ENCODE assay signal across 13 cellular contexts in the genomic region with DNA sequence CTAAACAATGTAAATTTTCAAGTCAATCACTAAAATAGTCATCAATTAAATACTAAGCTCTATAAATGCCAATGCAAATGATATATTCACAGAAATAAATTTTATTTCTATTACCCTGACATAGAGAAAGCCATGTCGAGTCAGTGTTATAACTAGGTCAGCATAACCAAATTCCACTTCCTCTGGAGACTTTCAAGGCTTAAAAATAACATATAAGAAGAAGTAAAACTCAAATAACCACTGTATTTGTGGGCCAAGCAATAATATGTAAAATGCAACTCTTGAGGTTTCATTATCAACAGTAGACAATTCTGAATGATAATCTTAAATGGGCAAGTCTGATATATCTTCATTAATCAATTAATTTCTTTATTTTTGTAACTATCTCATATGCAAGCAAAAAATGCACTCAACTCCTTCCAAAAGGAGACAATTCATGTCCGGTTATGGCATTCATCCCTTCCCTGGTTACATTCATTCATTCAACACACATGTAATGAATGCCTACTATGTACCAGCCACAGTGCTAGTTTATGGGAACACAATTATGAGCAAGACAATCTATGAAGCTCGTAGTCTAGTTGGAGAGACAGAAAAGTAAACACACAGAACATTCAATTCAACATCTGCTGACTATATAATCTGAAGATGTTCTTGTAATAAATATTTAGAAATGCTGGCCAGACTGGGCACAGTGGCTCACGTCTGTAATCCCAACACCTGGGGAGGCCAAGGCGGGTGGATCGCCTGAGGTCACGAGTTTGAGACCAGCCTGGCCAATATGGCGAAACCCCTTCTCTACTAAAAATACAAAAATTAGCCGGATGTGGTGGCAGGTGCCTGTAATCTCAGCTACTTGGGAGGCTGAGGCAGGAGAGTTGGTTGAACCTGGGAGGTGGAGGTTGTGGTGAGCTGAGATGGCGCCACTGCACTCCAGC. TPM values are rescaled to one million over a fixed set of nuclear protein-coding genes. Genes with fewer than 3 reads are reported as not detected.
DNase-seq lines count a peak whose midpoint lies in the region; ATAC-seq, FAIRE-seq and TF ChIP-seq lines count a peak whose summit lies in the region.
"Had no signal": no experiment of that assay in that cellular context is flagged by ENCODE, and none has a peak within 500 bp of the region (broad histone marks: within the 10 kb centered on the region; RNA-seq: fewer than 3 reads in every experiment).

No MANE protein-coding gene starts in this region.

- intact Hi-C loops in activated B cell treated with CpG ODN at 0.5 μM for 24 hours (cut with micrococcal nuclease), result loop anchor here (1.0 to 2.0 kb wide), 2 partner anchors 11 to 37 kb away; partner anchors contain the start of gene CAP1

- H3K36me3 ChIP-seq in CD8-positive, alpha-beta memory T cell (ENCODE audit: insufficient read depth, low read length), result no peaks in the 10 kb centered on the region
- H3K36me3 ChIP-seq: uterus had no signal

- no peak for DNase-seq in CD8-positive, alpha-beta memory T cell
- peak; percentile 54 for DNase-seq in GM19239 (ENCODE audit: insufficient read length, low spot score)
- DNase-seq in activated B cell treated with CpG ODN at 0.5 μM for 24 hours, result no peak
- DNase-seq in hippocampal formation (lab: John Stamatoyannopoulos, UW), result no peak
- DNase-seq in AG20443 (ENCODE audit: low spot score), result no peak
- no peak for DNase-seq in NCI-H146 (lab: John Stamatoyannopoulos, UW)
- DNase-seq: activated CD4-positive, alpha-beta T cell treated with anti-CD3 and anti-CD28 coated beads, Interleukin-2, amount 50 U/mL, for 1 hour; activated gamma-delta T cell treated with Interleukin-2 at 50 U/mL for 16 hours; stimulated activated CD4-positive, alpha-beta T cell treated with anti-CD3 and anti-CD28 coated beads, Interleukin-15, amount 100 ng/mL, for 24 hours; stimulated activated CD8-positive, alpha-beta memory T cell treated with anti-CD3 and anti-CD28 coated beads, Interleukin-4, amount 100 ng/mL, for 48 hours; uterus had no signal

- no peaks in the 10 kb centered on the region for H3K4me1 ChIP-seq in CD8-positive, alpha-beta memory T cell (ENCODE audit: insufficient read depth, low read length)
- H3K4me1 ChIP-seq: uterus had no signal

- H3K27ac Mint-ChIP-seq in CD8-positive, alpha-beta memory T cell, result peak overlapping the region in 6 of 8 donors; percentile 8 to 89 (median 72)
- peak overlapping the region; percentile 59 for H3K27ac Mint-ChIP-seq in activated B cell treated with CpG ODN at 0.5 μM for 24 hours

- H3K4me3 Mint-ChIP-seq in CD8-positive, alpha-beta memory T cell, result peak overlapping the region in 5 of 7 donors; percentile 23 to 70 (median 59)
- H3K4me3 Mint-ChIP-seq in activated B cell treated with CpG ODN at 0.5 μM for 24 hours, result peak overlapping the region; percentile 67

- no peak overlapping the region for H3K27ac ChIP-seq in CD8-positive, alpha-beta memory T cell (ENCODE audit: low read depth, low read length)
- H3K27ac ChIP-seq: uterus had no signal

- TF ChIP-seq CTCF in activated B cell treated with CpG ODN at 0.5 μM for 24 hours (IDR thresholded peaks at IDR 0.05), result no peak

- POLR2A ChIA-PET in CD8-positive, alpha-beta memory T cell (lab: Charles Lee), result interaction anchor here (0.7 kb wide), 1 partner anchor 401 kb away, joined by 5 read pairs; no protein-coding TSS in a partner anchor
- POLR2A ChIA-PET in activated B cell treated with CpG ODN at 0.5 μM for 24 hours (lab: Charles Lee), result interaction anchor here (0.9 to 4.1 kb wide), 3 partner anchors 30 to 48 kb away, joined by 3 to 33 read pairs (median 5); partner anchors contain the start of genes CAP1 and MFSD2A

- ATAC-seq in HG03108 (IDR thresholded peaks at IDR 0.05; ENCODE audit: unreplicated experiment) (peak; percentile 92), activated B cell treated with CpG ODN at 0.5 μM for 24 hours (ENCODE audit: low read depth) (peak; percentile 82), GM21360 (IDR thresholded peaks at IDR 0.05; ENCODE audit: unreplicated experiment) (no peak)

- peaks cover 0 to 16% (median 0%) of the 10 kb centered on the region in 3 donors for H3K36me3 Mint-ChIP-seq in CD8-positive, alpha-beta memory T cell
- H3K36me3 Mint-ChIP-seq in activated B cell treated with CpG ODN at 0.5 μM for 24 hours (ENCODE audit: low read depth), result no peaks in the 10 kb centered on the region

- CTCF ChIA-PET in CD8-positive, alpha-beta memory T cell (lab: Charles Lee), result interaction anchor here (2.4 kb wide), 1 partner anchor 101 kb away, joined by 5 read pairs; the partner anchor contains the start of gene MYCL
- CTCF ChIA-PET in activated B cell treated with CpG ODN at 0.5 μM for 24 hours (lab: Charles Lee), result no interaction called here

- H3K27me3 ChIP-seq in CD8-positive, alpha-beta memory T cell (ENCODE audit: insufficient read depth, low read length, poor library complexity, severe bottlenecking), result no peaks in the 10 kb centered on the region
- H3K27me3 ChIP-seq: uterus had no signal

- H3K27me3 Mint-ChIP-seq in CD8-positive, alpha-beta memory T cell, result peaks cover 0 to 7% of the 10 kb centered on the region in 2 donors
- H3K27me3 Mint-ChIP-seq in activated B cell treated with CpG ODN at 0.5 μM for 24 hours, result no peaks in the 10 kb centered on the region

- no peaks in the 10 kb centered on the region for H3K9me3 Mint-ChIP-seq in CD8-positive, alpha-beta memory T cell
- peaks cover 6% of the 10 kb centered on the region for H3K9me3 Mint-ChIP-seq in activated B cell treated with CpG ODN at 0.5 μM for 24 hours

- peak; percentile 59 for FAIRE-seq in GM19239 (lab: Jason Lieb, UNC)

- peaks cover 14 to 23% (median 14%) of the 10 kb centered on the region in 3 donors for H3K4me1 Mint-ChIP-seq in CD8-positive, alpha-beta memory T cell
- peaks cover 63% of the 10 kb centered on the region for H3K4me1 Mint-ChIP-seq in activated B cell treated with CpG ODN at 0.5 μM for 24 hours

- H3K4me3 ChIP-seq in CD8-positive, alpha-beta memory T cell (ENCODE audit: low read length), result no peak overlapping the region
- H3K4me3 ChIP-seq: uterus had no signal

- H3K9me3 ChIP-seq in CD8-positive, alpha-beta memory T cell (ENCODE audit: low read length), result no peaks in the 10 kb centered on the region
- H3K9me3 ChIP-seq: uterus had no signal

RNA-seq across cellular contexts. Expression of gene CAP1, which starts 37.1 kb away (rescaled TPM):
- 100 to 1,000 TPM; 519 to 536 TPM for total RNA-seq in CD8-positive, alpha-beta memory T cell
- 788 TPM for polyA plus RNA-seq in CD8-positive, alpha-beta memory T cell
- 410 and 411 TPM in 2 replicates for total RNA-seq in activated B cell treated with CpG ODN at 0.5 μM for 24 hours

RNA-seq across cellular contexts. Expression of gene MFSD2A, which starts 48.5 kb away (rescaled TPM):
- 10 to 100 TPM; 23.8 to 28.7 TPM for total RNA-seq in CD8-positive, alpha-beta memory T cell
- polyA plus RNA-seq in CD8-positive, alpha-beta memory T cell, result 0.13 TPM
- 30.3 and 36.0 TPM in 2 replicates for total RNA-seq in activated B cell treated with CpG ODN at 0.5 μM for 24 hours
